Comparison of ENCODE assay signal across 26 cellular contexts in genomic region chr1:46432781-46433327, GRCh38. TPM values are rescaled to one million over a fixed set of nuclear protein-coding genes. Genes with fewer than 3 reads are reported as not detected.
"Had no signal": no experiment of that assay in that cellular context is flagged by ENCODE, and none has a peak within 500 bp of the region (broad histone marks: within the 10 kb centered on the region; RNA-seq: fewer than 3 reads in every experiment).

No MANE protein-coding gene starts in this region.

- H3K27ac ChIP-seq: KMS-11, RWPE1, SJCRH30 had no signal

- FAIRE-seq: HepG2 had no signal

- H3K9me3 ChIP-seq: SJCRH30 had no signal

- H3K36me3 ChIP-seq: SJCRH30 had no signal

- ATAC-seq: Panc1, PC-3, SK-N-SH treated with all-trans-retinoic acid at 6 μM for 48 hours had no signal

- H3K4me1 ChIP-seq: SJCRH30 had no signal

- DNase-seq: IMR-90, Kasumi-1, MM.1S, NCI-H1092 treated with DMSO at 0.1 percent for 48 hours, NCI-H1436, NCI-H187, NCI-H2029, NCI-H2081 treated with DMSO at 0.1 percent for 48 hours, NCI-H2171, NCI-H226, NCI-H446, NCI-H510A, NCI-H524 treated with DMSO at 0.1 percent for 48 hours, NCI-H69, NCI-H774, PC-3, SHP77 treated with DMSO at 0.1 percent for 48 hours, SJCRH30 had no signal

- H3K4me3 ChIP-seq: SJCRH30 had no signal

- H3K9ac ChIP-seq: KMS-11 had no signal

- H3K4me2 ChIP-seq: KMS-11 had no signal

RNA-seq across cellular contexts. Expression of gene DMBX1, which starts 56.8 kb away (rescaled TPM):
- total RNA-seq: HepG2, HT1080, IMR-90, M059J, OCI-LY7, SJCRH30 had no signal
- polyA plus RNA-seq: HepG2, IMR-90 had no signal
